ENCODE assay signal across 8 cellular contexts in the genomic region with DNA sequence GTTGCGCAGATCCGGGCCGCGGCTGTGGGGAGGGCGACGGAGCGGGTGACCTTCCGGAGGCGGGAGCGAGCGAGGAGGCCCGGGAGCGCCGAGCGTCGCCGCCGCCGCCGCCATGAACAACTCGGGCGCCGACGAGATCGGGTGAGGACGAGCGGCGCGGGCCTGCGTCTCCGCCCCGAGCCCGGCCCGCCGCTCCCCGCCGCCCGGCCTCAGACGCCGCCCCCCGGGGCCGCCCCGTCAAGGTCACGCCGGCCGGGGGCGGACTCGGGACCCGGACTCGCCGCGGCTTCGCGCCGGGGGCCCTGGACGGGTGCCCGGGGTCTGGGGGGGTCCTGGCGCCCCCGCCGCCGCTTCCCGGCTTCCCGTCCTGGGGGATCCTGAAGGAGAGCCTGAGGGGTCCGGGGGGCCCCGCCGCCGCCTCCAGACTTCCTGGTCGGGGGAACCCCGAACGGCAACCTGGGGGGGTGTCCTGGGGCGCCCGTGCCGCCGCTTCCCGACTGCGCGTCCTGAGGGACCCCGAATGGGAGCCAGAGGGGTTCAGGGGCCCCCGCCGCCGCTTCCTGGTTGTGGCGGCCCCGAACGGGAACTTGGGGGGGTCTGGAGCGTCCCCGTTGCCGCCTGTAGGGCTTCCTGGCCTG. TPM values are rescaled to one million over a fixed set of nuclear protein-coding genes. Genes with fewer than 3 reads are reported as not detected.
DNase-seq lines count a peak whose midpoint lies in the region; ATAC-seq and TF ChIP-seq lines count a peak whose summit lies in the region.

No MANE protein-coding gene starts in this region.

- peaks cover 49% of the 10 kb centered on the region for H3K36me3 Mint-ChIP-seq in effector memory CD8-positive, alpha-beta T cell (ENCODE audit: insufficient read depth)

- peaks cover 3 to 9% of the 10 kb centered on the region in 2 donors for H3K27me3 Mint-ChIP-seq in effector memory CD8-positive, alpha-beta T cell

- H3K27ac Mint-ChIP-seq in effector memory CD8-positive, alpha-beta T cell, result peak overlapping the region; percentile 89 to 96

- peak; percentile 45 for DNase-seq in T-helper 9 cell
- DNase-seq in effector memory CD8-positive, alpha-beta T cell, result peak; percentile 40 to 49 (median 41)
- no peak for DNase-seq in omental fat pad (ENCODE audit: low spot score)
- no peak for DNase-seq in SHP77 (lab: John Stamatoyannopoulos, UW)
- DNase-seq in NCI-H748 treated with DMSO at 0.1 percent for 48 hours (lab: John Stamatoyannopoulos, UW), result no peak
- DNase-seq in NCI-H1694 treated with DMSO at 0.1 percent for 48 hours (lab: John Stamatoyannopoulos, UW), result no peak

- H3K4me3 Mint-ChIP-seq in effector memory CD8-positive, alpha-beta T cell, result peak overlapping the region; percentile 91 to 98

- no peaks in the 10 kb centered on the region for H3K9me3 Mint-ChIP-seq in effector memory CD8-positive, alpha-beta T cell

- peaks cover 42 to 44% of the 10 kb centered on the region in 2 donors for H3K4me1 Mint-ChIP-seq in effector memory CD8-positive, alpha-beta T cell (ENCODE audit: low read depth in 2 of 2)

- TF ChIP-seq CTCF in omental fat pad (IDR thresholded peaks at IDR 0.05), result no peak

- ATAC-seq in GM18907 (IDR thresholded peaks at IDR 0.05; ENCODE audit: unreplicated experiment) (peak; percentile 31), HG02973 (IDR thresholded peaks at IDR 0.05; ENCODE audit: unreplicated experiment) (peak; percentile 19), omental fat pad (ENCODE audit: low FRiP score) (peak; percentile 15)
- peak; percentile 25 for ATAC-seq in effector memory CD8-positive, alpha-beta T cell (replicated peaks)

RNA-seq across cellular contexts. Expression of a gene that starts 0.4 kb away (rescaled TPM):
- total RNA-seq in omental fat pad, result 10 to 100 TPM; 47.3 to 55.7 (median 51.1) TPM

RNA-seq across cellular contexts. Expression of a gene that starts 6.4 kb away (rescaled TPM):
- 10 to 100 TPM; 10.8 to 16.2 (median 13.7) TPM for total RNA-seq in omental fat pad

RNA-seq across cellular contexts. Expression of a gene that starts 24.1 kb away (rescaled TPM):
- 100 to 1,000 TPM in 3 of 4 donors, 10 to 100 TPM in 1; 80.3 to 121 (median 114) TPM for total RNA-seq in omental fat pad

RNA-seq across cellular contexts. Expression of a gene that starts 30.4 kb away (rescaled TPM):
- total RNA-seq in omental fat pad, result 1,000 to 10,000 TPM; 2,522 to 3,708 (median 2,994) TPM

RNA-seq across cellular contexts. Expression of a gene that starts 42.1 kb away (rescaled TPM):
- under 1 TPM in 2 of 4 donors, not detected in 2; 0.12 to 0.19 TPM for total RNA-seq in omental fat pad

Comparison
In these comparisons a context has a peak if more than half of its experiments do, and no peak if none do; other contexts are left out.
1. DNase-seq: peak in T-helper 9 cell (single experiment) and effector memory CD8-positive, alpha-beta T cell (3 of 3); none in omental fat pad (single experiment), SHP77 (0 of 2), NCI-H748 treated with DMSO at 0.1 percent for 48 hours (single experiment) and NCI-H1694 treated with DMSO at 0.1 percent for 48 hours (single experiment).
2. Peak in every context shown above with its lines, with median percentiles within 50 percentile points of each other: ATAC-seq.